ENCODE assay signal across 9 cellular contexts in genomic region chr15:74431645-74432044, GRCh38. TPM values are rescaled to one million over a fixed set of nuclear protein-coding genes. Genes with fewer than 3 reads are reported as not detected.
DNase-seq lines count a peak whose midpoint lies in the region; TF ChIP-seq lines count a peak whose summit lies in the region.
"Had no signal": no experiment of that assay in that cellular context is flagged by ENCODE, and none has a peak within 500 bp of the region (broad histone marks: within the 10 kb centered on the region; RNA-seq: fewer than 3 reads in every experiment).

No MANE protein-coding gene starts in this region.

- no peak overlapping the region for H2BK12ac ChIP-seq in neuronal stem cell (ENCODE audit: low read length)

- CTCF ChIA-PET in Caco-2 (lab: Charles Lee), result interaction anchor here (0.6 to 1.7 kb wide), 4 partner anchors 29 to 100 kb away, joined by 3 to 5 read pairs (median 3); partner anchors contain the start of gene UBL7

- H3K9ac ChIP-seq in OCI-LY3 (ENCODE audit: low read length) (peak overlapping the region; percentile 99), neuronal stem cell (ENCODE audit: low read depth, low read length, poor library complexity) (no peak overlapping the region)

- POLR2A ChIA-PET in Caco-2 (lab: Charles Lee), result no interaction called here

- H3K27ac Mint-ChIP-seq in Caco-2 (ENCODE audit: unreplicated experiment), result peak overlapping the region; percentile 29

- H3K4me2 ChIP-seq in OCI-LY3 (ENCODE audit: low read length), result peak overlapping the region; percentile 95
- H3K4me2 ChIP-seq in neuronal stem cell (ENCODE audit: insufficient read depth, low read length, poor library complexity, severe bottlenecking), result no peak overlapping the region

- DNase-seq in Caco-2 (no peak), cerebellum (ENCODE audit: low spot score) (peak; percentile 52), neuronal stem cell (ENCODE audit: low spot score) (no peak), GM19240 (ENCODE audit: insufficient read length, low spot score) (no peak), OCI-M1 (lab: John Stamatoyannopoulos, UW) (no peak), GDM1 (lab: John Stamatoyannopoulos, UW) (no peak), Kasumi-1 (lab: John Stamatoyannopoulos, UW) (no peak)
- DNase-seq: EL had no signal

- H2BK120ac ChIP-seq in neuronal stem cell (ENCODE audit: low read depth, low read length), result no peak overlapping the region

- H3K79me1 ChIP-seq in neuronal stem cell (ENCODE audit: low read depth, low read length), result peaks cover 9% of the 10 kb centered on the region

- H3K27me3 ChIP-seq in Caco-2 (replicated peaks; ENCODE audit: control insufficient read depth, insufficient read depth, low read length) (no peaks in the 10 kb centered on the region), OCI-LY3 (ENCODE audit: low read depth, low read length) (no peaks in the 10 kb centered on the region), neuronal stem cell (ENCODE audit: control insufficient read depth in 3 of 3, insufficient read depth in 3 of 3, low read depth in 1 of 3, low read length in 3 of 3) (peaks cover 0 to 32% (median 11%) of the 10 kb centered on the region in 3 experiments)

- TF ChIP-seq CTCF in Caco-2 (IDR thresholded peaks at IDR 0.05; ENCODE audit: insufficient read depth in 1 of 2, low read depth in 1 of 2, low read length in 1 of 2, severe bottlenecking in 1 of 2, unreplicated experiment in 1 of 2), result no peak
- no peak for TF ChIP-seq CTCF in OCI-LY3 (IDR thresholded peaks at IDR 0.05; ENCODE audit: low read depth, low read length)

- no peak overlapping the region for H2AK5ac ChIP-seq in neuronal stem cell (ENCODE audit: low read depth, low read length)

- no CpG with 5 or more reads among the region's 8 CpGs for WGBS in neuronal stem cell (ENCODE audit: extremely low coverage in 2 of 2, insufficient read length in 2 of 2, insufficient replicate concordance in 1 of 2), 2 donors

- no peaks in the 10 kb centered on the region for H3K9me3 ChIP-seq in Caco-2
- no peaks in the 10 kb centered on the region for H3K9me3 ChIP-seq in OCI-LY3 (ENCODE audit: insufficient read depth, low read length)
- H3K9me3 ChIP-seq in neuronal stem cell (replicated peaks in 1 of 2; ENCODE audit: control insufficient read depth in 2 of 2, insufficient read depth in 1 of 2, low read depth in 1 of 2, low read length in 2 of 2), result no peaks in the 10 kb centered on the region

- H3K14ac ChIP-seq in neuronal stem cell (ENCODE audit: low read length), result no peak overlapping the region

- no peaks in the 10 kb centered on the region for H3K9me3 Mint-ChIP-seq in Caco-2 (ENCODE audit: unreplicated experiment)

- H2AFZ ChIP-seq in OCI-LY3 (ENCODE audit: low read depth, low read length) (no peak overlapping the region), neuronal stem cell (ENCODE audit: low read length) (no peak overlapping the region)

- H2BK15ac ChIP-seq in neuronal stem cell (ENCODE audit: low read length), result no peak overlapping the region

- H3K79me2 ChIP-seq in OCI-LY3 (ENCODE audit: low read length), result peaks cover 97% of the 10 kb centered on the region

- H3K27ac ChIP-seq in OCI-LY3 (ENCODE audit: low read length) (peak overlapping the region; percentile 85), neuronal stem cell (replicated peaks; ENCODE audit: low read length) (no peak overlapping the region)

- H3K4ac ChIP-seq in neuronal stem cell (ENCODE audit: low read length), result no peak overlapping the region

- H4K8ac ChIP-seq in neuronal stem cell (ENCODE audit: low read depth, low read length), result no peak overlapping the region

- peaks cover 63% of the 10 kb centered on the region for H4K20me1 ChIP-seq in OCI-LY3 (ENCODE audit: insufficient read depth, low read length)

- peak overlapping the region; percentile 22 for H3K23ac ChIP-seq in neuronal stem cell (ENCODE audit: low read depth, low read length, poor library complexity)

- H3K4me1 ChIP-seq in Caco-2 (peaks cover 12% of the 10 kb centered on the region), OCI-LY3 (ENCODE audit: low read length) (peaks cover 76% of the 10 kb centered on the region), neuronal stem cell (ENCODE audit: control insufficient read depth in 2 of 2, insufficient read depth in 1 of 2, low read depth in 1 of 2, low read length in 2 of 2) (peaks cover 16 to 21% of the 10 kb centered on the region in 2 donors)

- no peaks in the 10 kb centered on the region; the same call in none of the 2 replicates for H3K36me3 ChIP-seq in Caco-2 (ENCODE audit: control insufficient read depth, insufficient read depth, low read length)
- peaks cover 68% of the 10 kb centered on the region for H3K36me3 ChIP-seq in OCI-LY3 (replicated peaks; ENCODE audit: low read depth, low read length)
- peaks cover 0 to 1% of the 10 kb centered on the region in 2 donors for H3K36me3 ChIP-seq in neuronal stem cell (replicated peaks in 1 of 2; ENCODE audit: control insufficient read depth in 2 of 2, insufficient read depth in 2 of 2, low read length in 2 of 2)

- no peaks in the 10 kb centered on the region for H3K27me3 Mint-ChIP-seq in Caco-2 (ENCODE audit: insufficient read depth, unreplicated experiment)

- intact Hi-C loops in Caco-2 (cut with micrococcal nuclease; ENCODE audit: unreplicated experiment), result loop anchor here (5.0 kb wide), 1 partner anchor 51 kb away; no protein-coding TSS in a partner anchor

- peaks cover 37% of the 10 kb centered on the region for H3K4me1 Mint-ChIP-seq in Caco-2 (ENCODE audit: low read depth, unreplicated experiment)

- H3K36me3 Mint-ChIP-seq in Caco-2 (ENCODE audit: insufficient read depth, unreplicated experiment), result peaks cover 34% of the 10 kb centered on the region

- no peak overlapping the region for H3K4me3 ChIP-seq in Caco-2 (ENCODE audit: low read depth, low read length)
- peak overlapping the region; percentile 95 for H3K4me3 ChIP-seq in OCI-LY3 (ENCODE audit: low read length)
- no peak overlapping the region for H3K4me3 ChIP-seq in neuronal stem cell (ENCODE audit: low read length in 2 of 2)

- no peak overlapping the region for H2BK5ac ChIP-seq in neuronal stem cell (ENCODE audit: low read length)

- no peak overlapping the region for H4K91ac ChIP-seq in neuronal stem cell (ENCODE audit: low read depth, low read length, poor library complexity)

- H3K4me3 Mint-ChIP-seq in Caco-2 (ENCODE audit: unreplicated experiment), result peak overlapping the region; percentile 68

- BruUV-seq in Caco-2 (replicated peaks; lab: Mats Ljungman, UMichigan), result no TSS peak

- no peak overlapping the region for H3K18ac ChIP-seq in neuronal stem cell (ENCODE audit: low read length)

RNA-seq across cellular contexts. Expression of gene SEMA7A, which starts 2.1 kb away (rescaled TPM):
- total RNA-seq in Caco-2 (2022), result 31.4 and 38.1 TPM in 2 replicates
- total RNA-seq in cerebellum, result 18.1 TPM
- 10.3 TPM for polyA plus RNA-seq in neuronal stem cell (2013, experiment 1 of 2)
- 10.3 TPM for polyA plus RNA-seq in neuronal stem cell (2013, experiment 2 of 2)

RNA-seq across cellular contexts. Expression of gene UBL7, which starts 29.3 kb away (rescaled TPM):
- total RNA-seq in Caco-2 (2022) (31.4 and 34.4 TPM in 2 replicates), cerebellum (18.8 TPM)
- 45.9 TPM for polyA plus RNA-seq in neuronal stem cell (2013, experiment 1 of 2)
- 44.1 TPM for polyA plus RNA-seq in neuronal stem cell (2013, experiment 2 of 2)
